15 cellular contexts compared by ENCODE assay signal in genomic region chr10:42543840-42544372, GRCh38.
"Had no signal": no experiment of that assay in that cellular context is flagged by ENCODE, and none has a peak within 500 bp of the region (broad histone marks: within the 10 kb centered on the region; RNA-seq: fewer than 3 reads in every experiment).

No MANE protein-coding gene starts in this region.

- H3K27ac ChIP-seq: breast epithelium, esophagus squamous epithelium had no signal

- H3K4me3 Mint-ChIP-seq: activated CD4-positive, alpha-beta memory T cell treated with anti-CD3 and anti-CD28 coated beads for 36 hours; stimulated activated naive B cell treated with anti-CD40 and anti-IgM and Interleukin-4, amounts not matched to agents 10 μg/mL and 1 μg/mL and 100 μg/mL, for 72 hours; T-helper 17 cell had no signal

- ATAC-seq: naive thymus-derived CD4-positive, alpha-beta T cell; sciatic nerve; stimulated activated naive B cell treated with anti-CD40 and anti-IgM and Interleukin-4, amounts not matched to agents 10 μg/mL and 1 μg/mL and 100 μg/mL, for 72 hours; T-helper 17 cell had no signal

- H3K4me1 ChIP-seq: breast epithelium, esophagus squamous epithelium had no signal

- H3K36me3 ChIP-seq: breast epithelium had no signal

- H3K27me3 ChIP-seq: breast epithelium, dorsolateral prefrontal cortex, esophagus squamous epithelium had no signal

- DNase-seq: activated CD4-positive, alpha-beta memory T cell treated with anti-CD3 and anti-CD28 coated beads for 36 hours; activated CD4-positive, alpha-beta T cell treated with anti-CD3 and anti-CD28 coated beads for 1 hour; activated CD8-positive, alpha-beta memory T cell treated with anti-CD3 and anti-CD28 coated beads, Interleukin-2, amount 50 U/mL, for 4 hours; aorta; esophagus squamous epithelium; foreskin fibroblast; naive thymus-derived CD4-positive, alpha-beta T cell; stimulated activated CD4-positive, alpha-beta T cell treated with anti-CD3 and anti-CD28 coated beads, Interleukin-2, amount 100 ng/mL, for 24 hours; stimulated activated naive B cell treated with anti-CD40 and anti-IgM and Interleukin-4, amounts not matched to agents 10 μg/mL and 1 μg/mL and 100 μg/mL, for 72 hours; T-helper 17 cell; trophoblast cell had no signal

- H3K27me3 Mint-ChIP-seq: activated CD4-positive, alpha-beta memory T cell treated with anti-CD3 and anti-CD28 coated beads for 36 hours; naive thymus-derived CD4-positive, alpha-beta T cell; progenitor cell of endocrine pancreas; stimulated activated naive B cell treated with anti-CD40 and anti-IgM and Interleukin-4, amounts not matched to agents 10 μg/mL and 1 μg/mL and 100 μg/mL, for 72 hours; T-helper 17 cell had no signal

- H3K4me3 ChIP-seq: breast epithelium, dorsolateral prefrontal cortex, esophagus squamous epithelium had no signal

- H3K27ac Mint-ChIP-seq: activated CD4-positive, alpha-beta memory T cell treated with anti-CD3 and anti-CD28 coated beads for 36 hours; naive thymus-derived CD4-positive, alpha-beta T cell; progenitor cell of endocrine pancreas; stimulated activated naive B cell treated with anti-CD40 and anti-IgM and Interleukin-4, amounts not matched to agents 10 μg/mL and 1 μg/mL and 100 μg/mL, for 72 hours; T-helper 17 cell had no signal
